In the genomic region with DNA sequence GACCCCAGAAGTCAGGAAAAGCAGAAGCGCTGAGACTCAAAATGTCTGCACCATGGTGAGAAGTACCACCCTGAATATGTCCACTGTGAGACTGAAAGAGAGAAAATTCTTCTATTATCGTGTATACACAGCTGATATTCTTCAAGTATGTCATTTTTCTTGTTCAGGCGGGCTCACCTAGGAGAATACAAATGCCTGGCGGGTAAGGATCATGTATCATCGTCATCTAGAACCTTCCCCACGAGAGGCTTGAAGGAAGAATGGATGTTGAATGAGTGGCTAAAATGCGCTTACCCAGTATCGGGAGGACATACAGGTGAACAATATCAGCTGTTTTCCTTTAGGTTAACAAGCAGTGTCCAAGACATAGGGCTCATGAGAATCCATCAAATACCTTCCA, we compare ENCODE assay signal across 28 cellular contexts.
"Had no signal": no experiment of that assay in that cellular context is flagged by ENCODE, and none has a peak within 500 bp of the region (broad histone marks: within the 10 kb centered on the region; RNA-seq: fewer than 3 reads in every experiment).

No MANE protein-coding gene starts in this region.

- DNase-seq: colonic mucosa; cortex of kidney; dermis blood vessel endothelial cell; dorsolateral prefrontal cortex; effector CD4-positive, alpha-beta T cell; effector CD8-positive, alpha-beta T cell; effector memory CD4-positive, alpha-beta T cell; effector memory CD8-positive, alpha-beta T cell; endodermal cell; erythroblast; esophagus squamous epithelium; foreskin fibroblast; foreskin keratinocyte; foreskin melanocyte; gastrocnemius medialis; glutamatergic neuron; head of caudate nucleus; heart left ventricle; heart right ventricle had no signal

- H3K27me3 Mint-ChIP-seq: dendritic cell treated with granulocyte-macrophage colony-stimulating factor and Interleukin-4, amounts not matched to agents 40 ng/mL and 50 ng/mL, for 4 days; effector memory CD8-positive, alpha-beta T cell had no signal

- H3K27ac ChIP-seq: colonic mucosa, coronary artery, dorsolateral prefrontal cortex, epithelial cell of prostate, esophagus muscularis mucosa, esophagus squamous epithelium, foreskin keratinocyte, gastrocnemius medialis, gastroesophageal sphincter, heart left ventricle, heart right ventricle had no signal

- H3K4me3 Mint-ChIP-seq: dendritic cell treated with granulocyte-macrophage colony-stimulating factor and Interleukin-4, amounts not matched to agents 40 ng/mL and 50 ng/mL, for 4 days; effector memory CD8-positive, alpha-beta T cell; endodermal cell had no signal

- H3K27ac Mint-ChIP-seq: dendritic cell treated with granulocyte-macrophage colony-stimulating factor and Interleukin-4, amounts not matched to agents 40 ng/mL and 50 ng/mL, for 4 days; endodermal cell had no signal

- H3K9me3 Mint-ChIP-seq: dendritic cell treated with granulocyte-macrophage colony-stimulating factor and Interleukin-4, amounts not matched to agents 40 ng/mL and 50 ng/mL, for 4 days; effector memory CD8-positive, alpha-beta T cell; endodermal cell had no signal

- H3K4me1 Mint-ChIP-seq: endodermal cell had no signal

- H3K4me1 ChIP-seq: colonic mucosa, esophagus muscularis mucosa, esophagus squamous epithelium, foreskin keratinocyte, gastrocnemius medialis, gastroesophageal sphincter, heart left ventricle, heart right ventricle had no signal

- H3K9me3 ChIP-seq: colonic mucosa, esophagus muscularis mucosa, esophagus squamous epithelium, gastrocnemius medialis, gastroesophageal sphincter, heart left ventricle, heart right ventricle had no signal

- FAIRE-seq: colon, endometrium, endothelial cell of umbilical vein, frontal cortex had no signal

- H3K27me3 ChIP-seq: colonic mucosa, foreskin keratinocyte, gastrocnemius medialis had no signal

- H3K36me3 ChIP-seq: colonic mucosa, esophagus muscularis mucosa, esophagus squamous epithelium, gastrocnemius medialis, gastroesophageal sphincter, heart left ventricle, heart right ventricle had no signal

- H3K4me3 ChIP-seq: colonic mucosa, coronary artery, dorsolateral prefrontal cortex, esophagus muscularis mucosa, esophagus squamous epithelium, gastrocnemius medialis, gastroesophageal sphincter, heart left ventricle, heart right ventricle had no signal
